ENCODE assay signal across 23 cellular contexts in the genomic region with DNA sequence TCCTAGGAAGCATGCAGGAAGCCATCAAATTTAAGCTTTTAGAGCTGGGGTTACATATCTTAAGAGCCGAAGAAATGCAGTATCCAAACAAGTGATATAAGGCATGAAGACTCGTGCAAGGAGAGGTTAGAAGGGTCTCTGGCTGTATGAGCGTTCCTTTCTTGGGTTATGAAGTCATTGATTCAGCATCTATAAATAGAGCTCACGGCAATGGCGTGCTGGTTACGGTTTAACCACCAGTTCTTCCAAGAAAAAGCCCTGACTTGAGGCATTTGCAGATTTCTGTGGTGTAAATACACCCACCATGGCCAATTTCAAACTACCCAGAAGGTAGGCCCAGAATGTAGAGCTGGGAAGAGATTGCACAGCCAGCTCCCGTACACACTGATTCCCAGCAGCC.
A peak's percentile ranks its signal among the peaks of the same experiment; 100 is the strongest.
DNase-seq lines count a peak whose midpoint lies in the region; ATAC-seq and TF ChIP-seq lines count a peak whose summit lies in the region.
"Had no signal": no experiment of that assay in that cellular context is flagged by ENCODE, and none has a peak within 500 bp of the region (broad histone marks: within the 10 kb centered on the region; RNA-seq: fewer than 3 reads in every experiment).

No MANE protein-coding gene starts in this region.

- ATAC-seq in activated CD8-positive, alpha-beta T cell treated with anti-CD3 and anti-CD28 coated beads for 36 hours = no peak
- ATAC-seq in HG02973 (IDR thresholded peaks at IDR 0.05; ENCODE audit: unreplicated experiment) = no peak
- no peak for ATAC-seq in HG03521 (IDR thresholded peaks at IDR 0.05; ENCODE audit: unreplicated experiment)
- no peak for ATAC-seq in GM18907 (IDR thresholded peaks at IDR 0.05; ENCODE audit: unreplicated experiment)
- ATAC-seq: A549; stimulated activated naive CD8-positive, alpha-beta T cell treated with anti-CD3 and anti-CD28 coated beads, Interleukin-15, amount 100 ng/mL, for 72 hours; T-helper 17 cell had no signal

- H3K4me3 Mint-ChIP-seq in activated CD8-positive, alpha-beta T cell treated with anti-CD3 and anti-CD28 coated beads for 36 hours = no peak overlapping the region
- H3K4me3 Mint-ChIP-seq: activated B cell treated with CpG ODN at 0.5 μM for 24 hours; CD4-positive, CD25-positive, alpha-beta regulatory T cell; stimulated activated naive CD8-positive, alpha-beta T cell treated with anti-CD3 and anti-CD28 coated beads, Interleukin-15, amount 100 ng/mL, for 72 hours; T-helper 17 cell had no signal

- intact Hi-C loops in mammary epithelial cell (cut with micrococcal nuclease) = loop anchor here (10.0 kb wide), 2 partner anchors 260 to 350 kb away; a partner anchor contains a TSS
- intact Hi-C loops in breast epithelium (cut with DNase I; ENCODE audit: low total_unique reads) = no loop called here
- intact Hi-C loops in activated CD8-positive, alpha-beta T cell treated with anti-CD3 and anti-CD28 coated beads for 36 hours (cut with micrococcal nuclease) = no loop called here
- intact Hi-C loops in colonic mucosa (cut with DNase I) = no loop called here

- no peaks in the 10 kb centered on the region for H3K9me3 Mint-ChIP-seq in activated CD8-positive, alpha-beta T cell treated with anti-CD3 and anti-CD28 coated beads for 36 hours
- H3K9me3 Mint-ChIP-seq: activated B cell treated with CpG ODN at 0.5 μM for 24 hours; CD4-positive, CD25-positive, alpha-beta regulatory T cell; naive B cell; stimulated activated naive CD8-positive, alpha-beta T cell treated with anti-CD3 and anti-CD28 coated beads, Interleukin-15, amount 100 ng/mL, for 72 hours had no signal

- 80% methylated on average over 6 of the region's 7 CpGs for WGBS in mammary epithelial cell (ENCODE audit: low coverage, missing lambda C conversion rate)

- no peak overlapping the region for H3K27ac Mint-ChIP-seq in activated CD8-positive, alpha-beta T cell treated with anti-CD3 and anti-CD28 coated beads for 36 hours
- H3K27ac Mint-ChIP-seq: activated B cell treated with CpG ODN at 0.5 μM for 24 hours; CD4-positive, CD25-positive, alpha-beta regulatory T cell; T-helper 17 cell had no signal

- TF ChIP-seq CTCF in mammary epithelial cell (conservative IDR thresholded peaks at IDR 0.05 in 1 of 2, IDR thresholded peaks at IDR 0.05 in 1 of 2; ENCODE audit: extremely low read depth in 1 of 2, insufficient read depth in 1 of 2, low read depth in 1 of 2, low read length in 2 of 2) (no peak), breast epithelium (IDR thresholded peaks at IDR 0.05) (no peak), colonic mucosa (IDR thresholded peaks at IDR 0.05) (no peak)
- TF ChIP-seq CTCF in activated CD8-positive, alpha-beta T cell treated with anti-CD3 and anti-CD28 coated beads for 36 hours (IDR thresholded peaks at IDR 0.05) = no peak

- H3K36me3 ChIP-seq in mammary epithelial cell (ENCODE audit: insufficient read depth, low read length) (no peaks in the 10 kb centered on the region), breast epithelium (no peaks in the 10 kb centered on the region), muscle layer of colon (ENCODE audit: insufficient read depth, low read length) (no peaks in the 10 kb centered on the region), colonic mucosa (no peaks in the 10 kb centered on the region)
- H3K36me3 ChIP-seq: pancreas, SJSA1, upper lobe of left lung had no signal

- TF ChIP-seq POLR2A in breast epithelium (IDR thresholded peaks at IDR 0.05) = no peak

- H3K27me3 ChIP-seq in mammary epithelial cell (ENCODE audit: insufficient read depth, low read length) = no peaks in the 10 kb centered on the region
- no peaks in the 10 kb centered on the region for H3K27me3 ChIP-seq in breast epithelium
- no peaks in the 10 kb centered on the region for H3K27me3 ChIP-seq in muscle layer of colon (ENCODE audit: control insufficient read depth in 1 of 2, insufficient read depth in 2 of 2, low read length in 2 of 2)
- no peaks in the 10 kb centered on the region for H3K27me3 ChIP-seq in colonic mucosa
- H3K27me3 ChIP-seq: foreskin keratinocyte, pancreas, SJSA1, upper lobe of left lung had no signal

- H3K9ac ChIP-seq in mammary epithelial cell (ENCODE audit: insufficient read depth, low read length) = peak overlapping the region; percentile 5
- no peak overlapping the region for H3K9ac ChIP-seq in muscle layer of colon (ENCODE audit: low read length)
- no peak overlapping the region for H3K9ac ChIP-seq in colonic mucosa (ENCODE audit: low read depth in 2 of 2, low read length in 2 of 2)

- CTCF ChIA-PET in mammary epithelial cell (lab: Charles Lee; ENCODE audit: low non-redundant PET) = no interaction called here
- CTCF ChIA-PET in activated CD8-positive, alpha-beta T cell treated with anti-CD3 and anti-CD28 coated beads for 36 hours (lab: Charles Lee) = interaction anchor here (1.3 kb wide), 1 partner anchor 198 kb away, joined by 3 read pairs; no protein-coding TSS in a partner anchor

- H3K4me3 ChIP-seq in mammary epithelial cell (replicated peaks in 1 of 3; ENCODE audit: insufficient read depth in 1 of 3, low read depth in 2 of 3, low read length in 3 of 3) (no peak overlapping the region), breast epithelium (no peak overlapping the region), muscle layer of colon (ENCODE audit: low read depth in 1 of 2, low read length in 2 of 2) (peak overlapping the region; percentile 9 to 16), colonic mucosa (no peak overlapping the region)
- H3K4me3 ChIP-seq: A549, pancreas, PC-9, SJSA1, upper lobe of left lung had no signal

- H3K4me1 ChIP-seq in mammary epithelial cell (ENCODE audit: insufficient read depth, low read length) (no peaks in the 10 kb centered on the region), breast epithelium (no peaks in the 10 kb centered on the region), muscle layer of colon (ENCODE audit: insufficient read depth, low read length) (peaks cover 21% of the 10 kb centered on the region), colonic mucosa (no peaks in the 10 kb centered on the region)
- H3K4me1 ChIP-seq: A549, foreskin keratinocyte, pancreas, SJSA1, upper lobe of left lung had no signal

- no peaks in the 10 kb centered on the region for H3K36me3 Mint-ChIP-seq in activated CD8-positive, alpha-beta T cell treated with anti-CD3 and anti-CD28 coated beads for 36 hours (ENCODE audit: low read depth)
- H3K36me3 Mint-ChIP-seq: CD4-positive, CD25-positive, alpha-beta regulatory T cell; naive B cell had no signal

- POLR2A ChIA-PET in activated CD8-positive, alpha-beta T cell treated with anti-CD3 and anti-CD28 coated beads for 36 hours (lab: Charles Lee) = no interaction called here

- no peak overlapping the region for H2AFZ ChIP-seq in mammary epithelial cell (ENCODE audit: low read depth, low read length)
- H2AFZ ChIP-seq: PC-9 had no signal

- H3K27ac ChIP-seq in mammary epithelial cell (ENCODE audit: insufficient read depth, low read depth, low read length) = no peak overlapping the region
- H3K27ac ChIP-seq in breast epithelium = no peak overlapping the region
- peak overlapping the region; percentile 66 for H3K27ac ChIP-seq in muscle layer of colon (ENCODE audit: low read depth, low read length)
- H3K27ac ChIP-seq in colonic mucosa = no peak overlapping the region
- H3K27ac ChIP-seq: A549, foreskin keratinocyte, pancreas, PC-9, SJSA1, upper lobe of left lung had no signal

- no TSS peak for BruUV-seq in mammary epithelial cell (replicated peaks; lab: Mats Ljungman, UMichigan)

- H3K79me2 ChIP-seq in mammary epithelial cell (ENCODE audit: insufficient read depth, low read length) = no peaks in the 10 kb centered on the region

- no peak overlapping the region for H3K4me2 ChIP-seq in mammary epithelial cell (ENCODE audit: insufficient read depth, low read depth, low read length)
- H3K4me2 ChIP-seq: A549, PC-9 had no signal

- dilution Hi-C loops in mammary epithelial cell (cut with HindIII; ENCODE audit: low sequenced_read_pairs) = no loop called here

- in situ Hi-C loops in mammary epithelial cell (cut with MboI; ENCODE audit: low sequenced_read_pairs in 2 of 2) = no loop called here

- H3K4me1 Mint-ChIP-seq in activated CD8-positive, alpha-beta T cell treated with anti-CD3 and anti-CD28 coated beads for 36 hours (ENCODE audit: low read depth) = peaks cover 19% of the 10 kb centered on the region

- no peaks in the 10 kb centered on the region for H4K20me1 ChIP-seq in mammary epithelial cell (ENCODE audit: insufficient read depth, low read length)

- DNase-seq in mammary epithelial cell (no peak), breast epithelium (ENCODE audit: low spot score in 2 of 2) (no peak), colonic mucosa (no peak)
- peak; percentile 14 for DNase-seq in activated CD8-positive, alpha-beta T cell treated with anti-CD3 and anti-CD28 coated beads for 36 hours
- DNase-seq: activated B cell treated with CpG ODN at 0.5 μM for 24 hours; CD4-positive, CD25-positive, alpha-beta regulatory T cell; hippocampal formation; naive B cell; NCI-H1436; NCI-H2171; PC-9; stimulated activated CD4-positive, alpha-beta T cell treated with anti-CD3 and anti-CD28 coated beads, Interleukin-2, amount 100 ng/mL, for 24 hours; stimulated activated naive CD8-positive, alpha-beta T cell treated with anti-CD3 and anti-CD28 coated beads, Interleukin-15, amount 100 ng/mL, for 72 hours; T-helper 17 cell had no signal

- H3K9me3 ChIP-seq in mammary epithelial cell (replicated peaks; ENCODE audit: insufficient read depth, low read length) (no peaks in the 10 kb centered on the region), breast epithelium (no peaks in the 10 kb centered on the region), muscle layer of colon (ENCODE audit: low read length) (no peaks in the 10 kb centered on the region), colonic mucosa (no peaks in the 10 kb centered on the region)
- H3K9me3 ChIP-seq: A549, pancreas, SJSA1, upper lobe of left lung had no signal

- H3K27me3 Mint-ChIP-seq in activated CD8-positive, alpha-beta T cell treated with anti-CD3 and anti-CD28 coated beads for 36 hours = no peaks in the 10 kb centered on the region
- H3K27me3 Mint-ChIP-seq: activated B cell treated with CpG ODN at 0.5 μM for 24 hours; naive B cell; stimulated activated naive CD8-positive, alpha-beta T cell treated with anti-CD3 and anti-CD28 coated beads, Interleukin-15, amount 100 ng/mL, for 72 hours; T-helper 17 cell had no signal

Comparison
In these comparisons a context has a peak if more than half of its experiments do, and no peak if none do; other contexts are left out.
1. H3K4me3 ChIP-seq: peak in muscle layer of colon (2 of 2); none in mammary epithelial cell (0 of 3), breast epithelium (0 of 3) and colonic mucosa (single experiment).